In genomic region chr9:130936285-130937117, GRCh38 we compare ENCODE assay signal across 10 cellular contexts. TPM values are rescaled to one million over a fixed set of nuclear protein-coding genes. Genes with fewer than 3 reads are reported as not detected.
A peak's percentile ranks its signal among the peaks of the same experiment; 100 is the strongest.
DNase-seq lines count a peak whose midpoint lies in the region; ATAC-seq and TF ChIP-seq lines count a peak whose summit lies in the region.
"Had no signal": no experiment of that assay in that cellular context is flagged by ENCODE, and none has a peak within 500 bp of the region (broad histone marks: within the 10 kb centered on the region; RNA-seq: fewer than 3 reads in every experiment).

No MANE protein-coding gene starts in this region.

- DNase-seq in EL (peak; percentile 91), NCI-H1694 (lab: John Stamatoyannopoulos, UW) (peak; percentile 54), neural crest cell (ENCODE audit: low read depth, low spot score) (peak; percentile 28), NCI-H1105 treated with DMSO at 0.1 percent for 48 hours (lab: John Stamatoyannopoulos, UW) (no peak), DMS79 (lab: John Stamatoyannopoulos, UW) (no peak), occipital lobe (lab: John Stamatoyannopoulos, UW) (no peak)
- DNase-seq: SIG-M5, spleen had no signal

- no peak for TF ChIP-seq CTCF in neural crest cell (conservative IDR thresholded peaks at IDR 0.05)

- H3K9me3 ChIP-seq in ectodermal cell (ENCODE audit: control insufficient read depth, low read length) = no peaks in the 10 kb centered on the region
- H3K9me3 ChIP-seq: spleen had no signal

- no peak overlapping the region for H3K4me3 ChIP-seq in ectodermal cell (ENCODE audit: insufficient read depth, low read depth, low read length)
- H3K4me3 ChIP-seq: spleen had no signal

- H3K27me3 Mint-ChIP-seq in neural crest cell (ENCODE audit: low read depth) = peaks cover 74% of the 10 kb centered on the region

- no peaks in the 10 kb centered on the region for H3K36me3 ChIP-seq in ectodermal cell (ENCODE audit: control insufficient read depth, insufficient read depth, low read length)
- H3K36me3 ChIP-seq: spleen had no signal

- no peak for ATAC-seq in GM19023 (IDR thresholded peaks at IDR 0.05; ENCODE audit: unreplicated experiment)

- H3K27ac ChIP-seq in ectodermal cell (ENCODE audit: insufficient read depth, low read depth, low read length, poor library complexity, severe bottlenecking) = peak overlapping the region; percentile 8

- peaks cover 26% of the 10 kb centered on the region for H3K4me1 ChIP-seq in ectodermal cell (ENCODE audit: control insufficient read depth, insufficient read depth, low read length)

- H3K36me3 Mint-ChIP-seq in neural crest cell (ENCODE audit: low read depth) = no peaks in the 10 kb centered on the region

- peaks cover 18% of the 10 kb centered on the region for H3K4me1 Mint-ChIP-seq in neural crest cell

- H3K27me3 ChIP-seq in ectodermal cell (ENCODE audit: control insufficient read depth, insufficient read depth, low read length, poor library complexity, severe bottlenecking) = peaks cover 73% of the 10 kb centered on the region

- H3K9me3 Mint-ChIP-seq in neural crest cell = no peaks in the 10 kb centered on the region

- H3K27ac Mint-ChIP-seq in neural crest cell (ENCODE audit: unreplicated experiment) = no peak overlapping the region

- peak overlapping the region; percentile 47 for H3K4me3 Mint-ChIP-seq in neural crest cell

- 21% methylated on average over 12 of the region's 12 CpGs for WGBS in ectodermal cell, 2 experiments

RNA-seq across cellular contexts. Expression of gene FIBCD1, which starts 2.5 kb away (rescaled TPM):
- 3.1 TPM for polyA plus RNA-seq in ectodermal cell (2013, experiment 1 of 4)
- 4.4 TPM for polyA plus RNA-seq in ectodermal cell (2013, experiment 2 of 4)
- polyA plus RNA-seq in ectodermal cell (2013, experiment 3 of 4) = 3.6 TPM
- 3.3 TPM for polyA plus RNA-seq in ectodermal cell (2013, experiment 4 of 4)
- total RNA-seq in neural crest cell (0.23 and 0.45 TPM in 2 replicates), occipital lobe (1.4 TPM)

RNA-seq across cellular contexts. Expression of gene QRFP, which starts 39.9 kb away (rescaled TPM):
- polyA plus RNA-seq in ectodermal cell (2013, experiment 1 of 4) = not detected
- polyA plus RNA-seq in ectodermal cell (2013, experiment 2 of 4) = not detected
- polyA plus RNA-seq in ectodermal cell (2013, experiment 3 of 4) = not detected
- not detected for polyA plus RNA-seq in ectodermal cell (2013, experiment 4 of 4)
- total RNA-seq in neural crest cell (not detected in 2 replicates), occipital lobe (not detected)
- total RNA-seq: spleen had no signal

Comparison
In these comparisons a context has a peak if more than half of its experiments do, and no peak if none do; other contexts are left out.
1. DNase-seq: peak in EL (single experiment), NCI-H1694 (single experiment) and neural crest cell (single experiment); none in NCI-H1105 treated with DMSO at 0.1 percent for 48 hours (single experiment), DMS79 (single experiment) and occipital lobe (single experiment).